In genomic region chr3:108131795-108132134, GRCh38 we compare ENCODE assay signal across 11 cellular contexts. TPM values are rescaled to one million over a fixed set of nuclear protein-coding genes. Genes with fewer than 3 reads are reported as not detected.
DNase-seq lines count a peak whose midpoint lies in the region; ATAC-seq and TF ChIP-seq lines count a peak whose summit lies in the region.
"Had no signal": no experiment of that assay in that cellular context is flagged by ENCODE, and none has a peak within 500 bp of the region (broad histone marks: within the 10 kb centered on the region; RNA-seq: fewer than 3 reads in every experiment).

No MANE protein-coding gene starts in this region.

- H3K9me3 ChIP-seq in skeletal muscle satellite cell (replicated peaks; ENCODE audit: low read length) = no peaks in the 10 kb centered on the region
- no peaks in the 10 kb centered on the region for H3K9me3 ChIP-seq in heart left ventricle

- ATAC-seq in activated CD4-positive, alpha-beta T cell treated with anti-CD3 and anti-CD28 coated beads for 36 hours = no peak
- no peak for ATAC-seq in activated naive CD8-positive, alpha-beta T cell treated with anti-CD3 and anti-CD28 coated beads, Interleukin-2, amount 50 U/mL, for 24 hours
- no peak for ATAC-seq in heart left ventricle
- ATAC-seq in HG02852 (IDR thresholded peaks at IDR 0.05; ENCODE audit: unreplicated experiment) = no peak

- CTCF ChIA-PET in activated CD4-positive, alpha-beta T cell treated with anti-CD3 and anti-CD28 coated beads for 36 hours (lab: Charles Lee) = interaction anchor here (0.6 to 1.6 kb wide), 7 partner anchors 10 to 254 kb away, joined by 3 to 4 read pairs (median 3); no protein-coding TSS in a partner anchor

- H3K9ac ChIP-seq in skeletal muscle satellite cell (ENCODE audit: low read depth, low read length) = peak overlapping the region; percentile 33

- no peak for TF ChIP-seq POLR2A in heart left ventricle (IDR thresholded peaks at IDR 0.05)

- POLR2A ChIA-PET in activated CD4-positive, alpha-beta T cell treated with anti-CD3 and anti-CD28 coated beads for 36 hours (lab: Charles Lee) = interaction anchor here (0.8 to 1.4 kb wide), 2 partner anchors 42 to 164 kb away, joined by 3 to 4 read pairs; partner anchors contain the start of gene HHLA2

- H3K27me3 ChIP-seq in skeletal muscle satellite cell (ENCODE audit: control insufficient read depth, insufficient read depth, low read length) (no peaks in the 10 kb centered on the region), heart left ventricle (no peaks in the 10 kb centered on the region)

- no peak for DNase-seq in activated CD4-positive, alpha-beta T cell treated with anti-CD3 and anti-CD28 coated beads for 36 hours
- no peak for DNase-seq in activated CD4-positive, alpha-beta T cell treated with anti-CD3 and anti-CD28 coated beads for 1 hour
- peak; percentile 81 for DNase-seq in NOMO-1 treated with DMSO at 0.1 percent for 48 hours (lab: John Stamatoyannopoulos, UW; ENCODE audit: unreplicated experiment)
- no peak for DNase-seq in activated naive CD8-positive, alpha-beta T cell treated with anti-CD3 and anti-CD28 coated beads, Interleukin-2, amount 50 U/mL, for 24 hours
- DNase-seq in heart left ventricle = no peak
- DNase-seq in stimulated activated CD4-positive, alpha-beta T cell treated with anti-CD3 and anti-CD28 coated beads, Interleukin-15, amount 100 ng/mL, for 24 hours = no peak
- DNase-seq: activated gamma-delta T cell treated with Interleukin-2 at 50 U/mL for 16 hours, NCI-H446, T1000 had no signal

- no peaks in the 10 kb centered on the region for H3K36me3 ChIP-seq in skeletal muscle satellite cell (ENCODE audit: insufficient read depth, low read length)
- no peaks in the 10 kb centered on the region for H3K36me3 ChIP-seq in heart left ventricle

- 84 to 87% (median 85%) methylated on average over 4 of the region's 4 CpGs for WGBS in heart left ventricle, 4 donors

- peak overlapping the region; percentile 48 for H3K4me3 Mint-ChIP-seq in activated CD4-positive, alpha-beta T cell treated with anti-CD3 and anti-CD28 coated beads for 36 hours
- H3K4me3 Mint-ChIP-seq in activated naive CD8-positive, alpha-beta T cell treated with anti-CD3 and anti-CD28 coated beads, Interleukin-2, amount 50 U/mL, for 24 hours = peak overlapping the region; percentile 58

- H3K36me3 Mint-ChIP-seq in activated CD4-positive, alpha-beta T cell treated with anti-CD3 and anti-CD28 coated beads for 36 hours (ENCODE audit: low read depth) = peaks cover 91% of the 10 kb centered on the region
- H3K36me3 Mint-ChIP-seq in activated naive CD8-positive, alpha-beta T cell treated with anti-CD3 and anti-CD28 coated beads, Interleukin-2, amount 50 U/mL, for 24 hours (ENCODE audit: low read depth) = peaks cover 85% of the 10 kb centered on the region

- no peak for TF ChIP-seq CTCF in heart left ventricle (IDR thresholded peaks at IDR 0.05)

- peaks cover 92% of the 10 kb centered on the region for H3K4me1 Mint-ChIP-seq in activated CD4-positive, alpha-beta T cell treated with anti-CD3 and anti-CD28 coated beads for 36 hours
- H3K4me1 Mint-ChIP-seq in activated naive CD8-positive, alpha-beta T cell treated with anti-CD3 and anti-CD28 coated beads, Interleukin-2, amount 50 U/mL, for 24 hours = peaks cover 95% of the 10 kb centered on the region

- H3K27ac Mint-ChIP-seq in activated CD4-positive, alpha-beta T cell treated with anti-CD3 and anti-CD28 coated beads for 36 hours = peak overlapping the region; percentile 93
- peak overlapping the region; percentile 89 for H3K27ac Mint-ChIP-seq in activated naive CD8-positive, alpha-beta T cell treated with anti-CD3 and anti-CD28 coated beads, Interleukin-2, amount 50 U/mL, for 24 hours

- H3K4me3 ChIP-seq in skeletal muscle satellite cell (ENCODE audit: low read length) (no peak overlapping the region), heart left ventricle (no peak overlapping the region)

- no peaks in the 10 kb centered on the region for H3K27me3 Mint-ChIP-seq in activated CD4-positive, alpha-beta T cell treated with anti-CD3 and anti-CD28 coated beads for 36 hours
- no peaks in the 10 kb centered on the region for H3K27me3 Mint-ChIP-seq in activated naive CD8-positive, alpha-beta T cell treated with anti-CD3 and anti-CD28 coated beads, Interleukin-2, amount 50 U/mL, for 24 hours

- H3K4me1 ChIP-seq in skeletal muscle satellite cell (ENCODE audit: control insufficient read depth, insufficient read depth, low read length) (peaks cover 31% of the 10 kb centered on the region), heart left ventricle (peaks cover 0 to 52% (median 2%) of the 10 kb centered on the region in 12 donors)

- peaks cover 15% of the 10 kb centered on the region for H3K9me3 Mint-ChIP-seq in activated CD4-positive, alpha-beta T cell treated with anti-CD3 and anti-CD28 coated beads for 36 hours (ENCODE audit: low read depth)
- peaks cover 13% of the 10 kb centered on the region for H3K9me3 Mint-ChIP-seq in activated naive CD8-positive, alpha-beta T cell treated with anti-CD3 and anti-CD28 coated beads, Interleukin-2, amount 50 U/mL, for 24 hours

- peak overlapping the region; percentile 50 for H3K4me2 ChIP-seq in skeletal muscle satellite cell (ENCODE audit: low read length)

- H3K27ac ChIP-seq in heart left ventricle = no peak overlapping the region

- intact Hi-C loops in activated CD4-positive, alpha-beta T cell treated with anti-CD3 and anti-CD28 coated beads for 36 hours (cut with DNase I, micrococcal nuclease) = loop anchor here (5.0 to 10.0 kb wide), 3 partner anchors 71 to 607 kb away; partner anchors contain the start of gene BBX (in 1 of the 2)
- intact Hi-C loops in heart left ventricle (cut with DNase I) = no loop called here

RNA-seq across cellular contexts. Expression of gene CD47, which starts 40.9 kb away (rescaled TPM):
- 100 to 1,000 TPM in 1 of 2 experiments, 10 to 100 TPM in 1; 58.6 to 104 TPM for total RNA-seq in activated CD4-positive, alpha-beta T cell treated with anti-CD3 and anti-CD28 coated beads for 36 hours
- total RNA-seq in skeletal muscle satellite cell (2012; rRNA removed) = 70.7 and 71.6 TPM in 2 replicates
- total RNA-seq in heart left ventricle = 10 to 100 TPM; 34.4 to 80.6 (median 45.2) TPM
- polyA plus RNA-seq in heart left ventricle = 10 to 100 TPM; 27.7 to 29.3 TPM

Comparison
In these comparisons a context has a peak if more than half of its experiments do, and no peak if none do; other contexts are left out.
1. intact Hi-C loops: an anchor here in activated CD4-positive, alpha-beta T cell treated with anti-CD3 and anti-CD28 coated beads for 36 hours (5.0 to 10.0 kb wide); none called in heart left ventricle.